In the genomic region with DNA sequence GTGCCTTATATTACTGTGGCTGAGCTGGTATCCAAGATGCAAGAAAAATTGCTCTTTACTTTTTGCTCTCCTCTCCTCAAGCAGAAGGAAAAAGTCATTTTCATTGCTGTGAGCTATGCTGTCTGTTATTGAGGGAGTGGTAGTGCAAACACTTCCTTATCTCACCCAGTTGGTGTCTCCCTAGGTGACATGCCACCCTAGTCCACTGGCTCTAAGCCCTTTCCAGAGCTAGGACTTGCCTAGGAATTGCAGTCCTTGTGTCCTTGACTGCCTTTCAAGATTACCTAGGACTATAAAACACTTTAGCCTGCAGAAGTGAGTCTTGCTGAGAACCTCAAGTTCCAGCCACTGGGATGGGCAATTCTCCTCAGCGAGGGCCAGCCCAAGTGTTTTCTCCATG, we compare ENCODE assay signal across 16 cellular contexts.
"Had no signal": no experiment of that assay in that cellular context is flagged by ENCODE, and none has a peak within 500 bp of the region (broad histone marks: within the 10 kb centered on the region; RNA-seq: fewer than 3 reads in every experiment).

No MANE protein-coding gene starts in this region.

- ATAC-seq: activated CD4-positive, CD25-positive, alpha-beta regulatory T cell treated with anti-CD3 and anti-CD28 coated beads, Interleukin-2, amount 50 U/mL, for 24 hours; activated CD8-positive, alpha-beta T cell treated with anti-CD3 and anti-CD28 coated beads for 36 hours had no signal

- H3K27me3 ChIP-seq: breast epithelium had no signal

- H3K36me3 ChIP-seq: breast epithelium had no signal

- H3K27ac ChIP-seq: breast epithelium had no signal

- H3K4me1 ChIP-seq: breast epithelium had no signal

- H3K4me3 ChIP-seq: breast epithelium had no signal

- DNase-seq: activated CD4-positive, alpha-beta T cell treated with anti-CD3 and anti-CD28 coated beads for 4 hours; activated CD8-positive, alpha-beta memory T cell treated with anti-CD3 and anti-CD28 coated beads, Interleukin-2, amount 50 U/mL, for 48 hours; activated CD8-positive, alpha-beta T cell treated with anti-CD3 and anti-CD28 coated beads for 36 hours; activated T-cell treated with anti-CD3 and anti-CD28 coated beads, Interleukin-2, amount 50 U/mL, for 1 hour; aorta; central memory CD4-positive, alpha-beta T cell; MM.1S; NCI-H1105 treated with DMSO at 0.1 percent for 48 hours; NCI-H1436 treated with DMSO at 0.1 percent for 48 hours; NCI-H1930; NCI-H345; NCI-H510A; NCI-H69; SHP77 treated with DMSO at 0.1 percent for 48 hours had no signal
